ENCODE assay signal across 1 cellular context in the genomic region with DNA sequence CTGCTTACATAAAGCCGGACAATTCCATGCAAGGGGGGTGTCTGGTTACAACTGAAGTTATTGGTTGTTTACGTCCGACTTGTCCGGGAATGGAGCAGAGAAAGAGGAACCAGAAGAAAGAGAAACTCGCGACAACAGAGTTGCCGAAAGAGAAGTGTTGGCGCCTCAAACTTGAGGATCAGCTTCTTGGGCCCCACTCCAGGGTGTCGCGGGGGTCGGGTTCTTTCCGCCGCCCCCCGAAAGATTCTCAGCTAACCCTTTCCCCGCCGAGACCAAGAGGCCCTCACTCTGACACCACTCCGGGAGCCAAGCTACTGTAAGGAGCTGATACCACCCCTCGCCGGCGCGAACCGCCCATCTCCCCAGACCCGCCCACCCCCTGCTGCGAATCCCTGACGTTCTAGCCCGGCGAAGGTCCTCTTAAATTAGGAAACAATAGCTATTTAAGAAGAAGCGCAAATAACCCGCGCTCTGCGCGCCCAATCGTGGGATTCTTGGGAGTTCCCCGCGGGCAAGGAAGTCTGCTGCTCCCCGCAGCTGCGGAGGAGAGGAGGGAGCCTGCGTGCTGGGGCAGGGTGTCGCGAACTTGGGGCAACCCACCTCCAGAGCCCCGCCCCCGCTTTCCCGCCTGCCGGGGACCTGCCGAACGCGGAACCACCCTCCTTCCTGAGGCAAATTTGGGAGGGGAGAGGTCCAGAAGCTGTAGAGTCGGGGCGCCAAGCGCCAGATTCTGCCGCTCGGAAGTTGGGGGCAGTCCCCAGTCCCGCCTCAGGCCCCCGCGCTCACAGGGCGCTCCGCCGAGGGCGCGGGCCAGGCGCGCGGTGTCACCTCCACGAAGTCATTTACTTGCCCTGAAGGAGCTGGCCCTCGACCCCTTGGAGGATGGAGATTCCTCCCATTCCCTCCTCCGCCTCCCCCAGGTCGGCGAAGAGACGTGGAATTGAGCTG.
A peak's percentile ranks its signal among the peaks of the same experiment; 100 is the strongest.
TF ChIP-seq lines count a peak whose summit lies in the region.

No MANE protein-coding gene starts in this region.

TF ChIP-seq in H1, 55 proteins besides CTCF, POLR2A, EP300 and RAD21 (continued from another document):
- TF ChIP-seq, protein P1, sequence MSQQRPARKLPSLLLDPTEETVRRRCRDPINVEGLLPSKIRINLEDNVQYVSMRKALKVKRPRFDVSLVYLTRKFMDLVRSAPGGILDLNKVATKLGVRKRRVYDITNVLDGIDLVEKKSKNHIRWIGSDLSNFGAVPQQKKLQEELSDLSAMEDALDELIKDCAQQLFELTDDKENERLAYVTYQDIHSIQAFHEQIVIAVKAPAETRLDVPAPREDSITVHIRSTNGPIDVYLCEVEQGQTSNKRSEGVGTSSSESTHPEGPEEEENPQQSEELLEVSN (IDR thresholded peaks at IDR 0.05), result peak; percentile 79
- TF ChIP-seq ASH2L (IDR thresholded peaks at IDR 0.05; ENCODE audit: low read length) (peak; percentile 95), KDM4A (IDR thresholded peaks at IDR 0.05; ENCODE audit: low read depth, low read length, severe bottlenecking) (peak; percentile 98), FOSL1 (IDR thresholded peaks at IDR 0.05; ENCODE audit: insufficient read depth, low read depth, low read length) (no peak), CHD2 (IDR thresholded peaks at IDR 0.05; ENCODE audit: low read length) (peak; percentile 64), GTF2F1 (IDR thresholded peaks at IDR 0.05; ENCODE audit: borderline replicate concordance, low read depth, low read length) (no peak), TAF1 (IDR thresholded peaks at IDR 0.05; ENCODE audit: low read depth, low read length) (no peak), SIN3A (conservative IDR thresholded peaks at IDR 0.05 in 1 of 2, IDR thresholded peaks at IDR 0.05 in 1 of 2; ENCODE audit: low read depth in 1 of 2, low read length in 2 of 2) (0 out of 4 replicates have a peak, but pooled peaks have one; percentile 15 to 45), RBBP5 (IDR thresholded peaks at IDR 0.05; ENCODE audit: borderline replicate concordance, low read depth, low read length) (peak; percentile 80), BRCA1 (IDR thresholded peaks at IDR 0.05; ENCODE audit: low read depth, low read length) (no peak), CHD1 (IDR thresholded peaks at IDR 0.05; ENCODE audit: low read depth, low read length) (no peak), EGR1 (IDR thresholded peaks at IDR 0.05; ENCODE audit: borderline replicate concordance, low read depth, low read length) (peak; percentile 40), BCL11A (IDR thresholded peaks at IDR 0.05; ENCODE audit: low read depth in 2 of 2, low read length in 2 of 2) (no peak)
